Comparison of ENCODE assay signal across 8 cellular contexts in the genomic region with DNA sequence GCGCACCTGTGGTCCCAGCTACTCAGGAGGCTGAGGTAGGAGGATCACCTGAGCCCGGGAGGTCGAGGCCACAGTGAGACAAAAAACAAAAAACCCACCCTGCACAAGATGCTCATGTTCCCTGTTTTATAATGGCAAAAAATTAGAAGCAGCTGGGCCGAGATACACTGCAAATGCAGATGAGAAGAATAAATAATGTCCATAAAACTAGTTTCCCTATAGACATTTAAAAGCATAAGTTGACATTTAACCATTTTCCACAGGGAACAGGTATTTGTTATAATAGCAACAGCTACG. TPM values are rescaled to one million over a fixed set of nuclear protein-coding genes. Genes with fewer than 3 reads are reported as not detected.
DNase-seq lines count a peak whose midpoint lies in the region; FAIRE-seq and TF ChIP-seq lines count a peak whose summit lies in the region.

No MANE protein-coding gene starts in this region.

- dilution Hi-C loops in endothelial cell of umbilical vein (cut with MboI; ENCODE audit: extremely low pct_ligation_motif_present, low sequenced_read_pairs), result no loop called here

- H3K4me3 Mint-ChIP-seq in Calu3 (ENCODE audit: low read depth, unreplicated experiment), result peak overlapping the region; percentile 99

- no peak for TF ChIP-seq POLR2A in endothelial cell of umbilical vein (IDR thresholded peaks at IDR 0.05; ENCODE audit: low read depth, low read length)

- H3K4me3 ChIP-seq in OCI-LY3 (ENCODE audit: low read length) (peak overlapping the region; percentile 78), endothelial cell of umbilical vein (replicated peaks in 1 of 3; ENCODE audit: insufficient read depth in 1 of 3, low read depth in 1 of 3, low read length in 3 of 3) (peak overlapping the region in 1 of 3 experiments; percentile 82), parathyroid adenoma (ENCODE audit: low read depth, low read length) (peak overlapping the region; percentile 56)

- peaks cover 32% of the 10 kb centered on the region for H3K36me3 Mint-ChIP-seq in Calu3 (ENCODE audit: insufficient read depth, unreplicated experiment)

- H3K79me2 ChIP-seq in OCI-LY3 (ENCODE audit: low read length), result peaks cover 42% of the 10 kb centered on the region
- peaks cover 22% of the 10 kb centered on the region for H3K79me2 ChIP-seq in endothelial cell of umbilical vein (ENCODE audit: control insufficient read depth, insufficient read depth, low read length)
- peaks cover 34% of the 10 kb centered on the region for H3K79me2 ChIP-seq in parathyroid adenoma

- H4K20me1 ChIP-seq in OCI-LY3 (ENCODE audit: insufficient read depth, low read length) (peaks cover 17% of the 10 kb centered on the region), endothelial cell of umbilical vein (replicated peaks; ENCODE audit: control insufficient read depth, extremely low read depth, insufficient read depth, low read length) (no peaks in the 10 kb centered on the region)

- CTCF ChIA-PET in Calu3 (lab: Charles Lee) (interaction anchor here (0.6 to 2.4 kb wide), 3 partner anchors 20 to 81 kb away, joined by 3 to 20 read pairs (median 5); no protein-coding TSS in a partner anchor), endothelial cell of umbilical vein (lab: Charles Lee) (interaction anchor here (0.9 to 4.9 kb wide), 5 partner anchors 9 to 55 kb away, joined by 3 to 79 read pairs (median 4); no protein-coding TSS in a partner anchor), GM10248 (lab: Yijun Ruan, JAX) (interaction anchor here (0.8 to 5.5 kb wide), 14 partner anchors 11 to 349 kb away, joined by 3 to 77 read pairs (median 5); no protein-coding TSS in a partner anchor)

- H3K27me3 ChIP-seq in OCI-LY3 (ENCODE audit: low read depth, low read length) (no peaks in the 10 kb centered on the region), endothelial cell of umbilical vein (ENCODE audit: control insufficient read depth in 2 of 2, insufficient read depth in 2 of 2, low read length in 2 of 2) (no peaks in the 10 kb centered on the region), parathyroid adenoma (ENCODE audit: control insufficient read depth, insufficient read depth, low read length) (no peaks in the 10 kb centered on the region)

- no peaks in the 10 kb centered on the region for H3K27me3 Mint-ChIP-seq in Calu3 (ENCODE audit: unreplicated experiment)

- H3K4me1 Mint-ChIP-seq in Calu3 (ENCODE audit: low read depth, unreplicated experiment), result peaks cover 9% of the 10 kb centered on the region

- H3K9ac ChIP-seq in OCI-LY3 (ENCODE audit: low read length), result peak overlapping the region; percentile 69
- H3K9ac ChIP-seq in endothelial cell of umbilical vein (replicated peaks; ENCODE audit: extremely low read depth, insufficient read depth, low read length), result peak overlapping the region; percentile 26
- no peak overlapping the region for H3K9ac ChIP-seq in parathyroid adenoma

- H3K9me3 ChIP-seq in OCI-LY3 (ENCODE audit: insufficient read depth, low read length) (no peaks in the 10 kb centered on the region), endothelial cell of umbilical vein (replicated peaks; ENCODE audit: control insufficient read depth, insufficient read depth, low read length) (no peaks in the 10 kb centered on the region), parathyroid adenoma (ENCODE audit: control insufficient read depth, low read length) (no peaks in the 10 kb centered on the region)

- intact Hi-C loops in Calu3 (cut with micrococcal nuclease; ENCODE audit: unreplicated experiment) (no loop called here), endothelial cell of umbilical vein (cut with micrococcal nuclease) (loop anchor here (1.0 kb wide), 1 partner anchor 36 kb away; no protein-coding TSS in a partner anchor)

- peaks cover 6% of the 10 kb centered on the region for H3K36me3 ChIP-seq in OCI-LY3 (replicated peaks; ENCODE audit: low read depth, low read length)
- no peaks in the 10 kb centered on the region for H3K36me3 ChIP-seq in endothelial cell of umbilical vein (ENCODE audit: control insufficient read depth in 2 of 2, extremely low read depth in 1 of 2, insufficient read depth in 2 of 2, low read length in 2 of 2)
- H3K36me3 ChIP-seq in parathyroid adenoma (ENCODE audit: control insufficient read depth, insufficient read depth, low read length), result no peaks in the 10 kb centered on the region

- TF ChIP-seq CTCF in Calu3 (IDR thresholded peaks at IDR 0.05; ENCODE audit: unreplicated experiment), result no peak
- no peak for TF ChIP-seq CTCF in OCI-LY3 (IDR thresholded peaks at IDR 0.05; ENCODE audit: low read depth, low read length)
- no peak for TF ChIP-seq CTCF in endothelial cell of umbilical vein (IDR thresholded peaks at IDR 0.05; ENCODE audit: extremely low read depth in 1 of 2, insufficient read depth in 1 of 2, low read depth in 1 of 2, low read length in 2 of 2)
- no peak for TF ChIP-seq CTCF in parathyroid adenoma (IDR thresholded peaks at IDR 0.05)
- no peak for TF ChIP-seq CTCF in GM10248 (IDR thresholded peaks at IDR 0.05; ENCODE audit: control extremely low read depth, extremely low read depth, low read depth, missing control alignments)

- BruUV-seq in Calu3 (replicated peaks; lab: Mats Ljungman, UMichigan), result no TSS peak
- no TSS peak for BruUV-seq in endothelial cell of umbilical vein (replicated peaks; lab: Mats Ljungman, UMichigan)

- H3K4me2 ChIP-seq in OCI-LY3 (ENCODE audit: low read length) (peak overlapping the region; percentile 65), endothelial cell of umbilical vein (ENCODE audit: insufficient read depth, low read length) (no peak overlapping the region), parathyroid adenoma (ENCODE audit: low read length) (peak overlapping the region; percentile 85)

- H3K27ac Mint-ChIP-seq in Calu3 (ENCODE audit: unreplicated experiment), result no peak overlapping the region

- no peak for FAIRE-seq in endothelial cell of umbilical vein (lab: Jason Lieb, UNC)
- FAIRE-seq in frontal cortex (lab: Jason Lieb, UNC), result no peak

- no peak for DNase-seq in Calu3
- no peak for DNase-seq in endothelial cell of umbilical vein (ENCODE audit: low read depth, low spot score)
- no peak for DNase-seq in NCI-H526 treated with DMSO at 0.1 percent for 48 hours (lab: John Stamatoyannopoulos, UW)
- no peak for DNase-seq in NCI-H446 (lab: John Stamatoyannopoulos, UW)
- no peak for DNase-seq in GM10248 (ENCODE audit: extremely low spot score)
- DNase-seq in frontal cortex (ENCODE audit: low spot score in 2 of 2), result no peak

- POLR2A ChIA-PET in endothelial cell of umbilical vein (lab: Charles Lee), result no interaction called here
- POLR2A ChIA-PET in GM10248 (lab: Yijun Ruan, JAX), result no interaction called here

- H2AFZ ChIP-seq in OCI-LY3 (ENCODE audit: low read depth, low read length) (peak overlapping the region; percentile 98), endothelial cell of umbilical vein (ENCODE audit: low read depth, low read length) (no peak overlapping the region), parathyroid adenoma (peak overlapping the region; percentile 93)

- no peaks in the 10 kb centered on the region for H3K9me3 Mint-ChIP-seq in Calu3 (ENCODE audit: low read depth, unreplicated experiment)

- H3K27ac ChIP-seq in OCI-LY3 (ENCODE audit: low read length) (0 out of 2 replicates have a peak overlapping the region, but pooled peaks have one; percentile 17), endothelial cell of umbilical vein (ENCODE audit: insufficient read depth, low read depth, low read length) (no peak overlapping the region), parathyroid adenoma (peak overlapping the region; percentile 70)

- H3K4me1 ChIP-seq in OCI-LY3 (ENCODE audit: low read length), result peaks cover 14% of the 10 kb centered on the region
- no peaks in the 10 kb centered on the region for H3K4me1 ChIP-seq in endothelial cell of umbilical vein (ENCODE audit: control insufficient read depth, extremely low read depth, insufficient read depth, low read length)
- H3K4me1 ChIP-seq in parathyroid adenoma, result peaks cover 8% of the 10 kb centered on the region

- no peaks in the 10 kb centered on the region for H3K9me1 ChIP-seq in endothelial cell of umbilical vein (replicated peaks; ENCODE audit: control insufficient read depth, extremely low read depth, insufficient read depth, low read length)

TF ChIP-seq in endothelial cell of umbilical vein, 7 proteins besides CTCF, POLR2A, EP300 and RAD21 (continues in another document):
- no peak for TF ChIP-seq POLR2AphosphoS5 (IDR thresholded peaks at IDR 0.05; ENCODE audit: insufficient read depth, low read depth, low read length)
- TF ChIP-seq GATA2 (IDR thresholded peaks at IDR 0.05; ENCODE audit: insufficient read depth, insufficient read length, low read depth, low read length), result no peak
- no peak for TF ChIP-seq EZH2 (IDR thresholded peaks at IDR 0.05; ENCODE audit: borderline replicate concordance, low read depth, low read length, severe bottlenecking)
- no peak for TF ChIP-seq FOS (IDR thresholded peaks at IDR 0.05; ENCODE audit: borderline replicate concordance, insufficient read depth, low read length)
- TF ChIP-seq, protein P1, sequence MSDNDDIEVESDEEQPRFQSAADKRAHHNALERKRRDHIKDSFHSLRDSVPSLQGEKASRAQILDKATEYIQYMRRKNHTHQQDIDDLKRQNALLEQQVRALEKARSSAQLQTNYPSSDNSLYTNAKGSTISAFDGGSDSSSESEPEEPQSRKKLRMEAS (IDR thresholded peaks at IDR 0.05; ENCODE audit: insufficient read depth, insufficient read length), result no peak
- TF ChIP-seq JUN (IDR thresholded peaks at IDR 0.05; ENCODE audit: borderline replicate concordance, insufficient read depth, insufficient read length, low read depth), result no peak

RNA-seq across cellular contexts. Expression of a gene that starts 0.5 kb away (rescaled TPM):
- 67.6 and 74.2 TPM in 2 replicates for total RNA-seq in Calu3 (2022)
- total RNA-seq in endothelial cell of umbilical vein, result 53.6 and 59.0 TPM in 2 replicates
- polyA plus RNA-seq in endothelial cell of umbilical vein, result 34.7 and 42.9 TPM in 2 replicates
- polyA plus RNA-seq in endothelial cell of umbilical vein (2011; cell fraction: cytosol; rRNA removed), result 21.4 and 22.0 TPM in 2 replicates
- polyA plus RNA-seq in endothelial cell of umbilical vein (2011; cell fraction: nucleus; rRNA removed), result 59.9 and 77.1 TPM in 2 replicates
- polyA plus RNA-seq in endothelial cell of umbilical vein (2012), result 36.4 and 38.3 TPM in 2 replicates
- 69.2 and 71.7 TPM in 2 replicates for polyA minus RNA-seq in endothelial cell of umbilical vein
- 41.6 TPM for polyA minus RNA-seq in endothelial cell of umbilical vein (2011; cell fraction: cytosol; rRNA and poly(A)+ RNA removed)
- polyA minus RNA-seq in endothelial cell of umbilical vein (2011; cell fraction: nucleus; rRNA and poly(A)+ RNA removed), result 44.7 and 46.0 TPM in 2 replicates
- total RNA-seq in frontal cortex, result 69.3 TPM

RNA-seq across cellular contexts. Expression of a gene that starts 37.2 kb away (rescaled TPM):
- 23.4 and 23.6 TPM in 2 replicates for total RNA-seq in Calu3 (2022)
- total RNA-seq in endothelial cell of umbilical vein, result 48.1 and 48.4 TPM in 2 replicates
- 69.3 and 91.0 TPM in 2 replicates for polyA plus RNA-seq in endothelial cell of umbilical vein
- 73.5 and 74.4 TPM in 2 replicates for polyA plus RNA-seq in endothelial cell of umbilical vein (2011; cell fraction: cytosol; rRNA removed)
- polyA plus RNA-seq in endothelial cell of umbilical vein (2011; cell fraction: nucleus; rRNA removed), result 60.8 and 65.5 TPM in 2 replicates
- polyA plus RNA-seq in endothelial cell of umbilical vein (2012), result 30.6 and 32.8 TPM in 2 replicates
- 68.3 and 73.6 TPM in 2 replicates for polyA minus RNA-seq in endothelial cell of umbilical vein
- polyA minus RNA-seq in endothelial cell of umbilical vein (2011; cell fraction: cytosol; rRNA and poly(A)+ RNA removed), result 26.7 TPM
- 61.1 and 65.2 TPM in 2 replicates for polyA minus RNA-seq in endothelial cell of umbilical vein (2011; cell fraction: nucleus; rRNA and poly(A)+ RNA removed)
- 27.3 TPM for total RNA-seq in frontal cortex
